Comparison of ENCODE assay signal across 1 cellular context in the genomic region with DNA sequence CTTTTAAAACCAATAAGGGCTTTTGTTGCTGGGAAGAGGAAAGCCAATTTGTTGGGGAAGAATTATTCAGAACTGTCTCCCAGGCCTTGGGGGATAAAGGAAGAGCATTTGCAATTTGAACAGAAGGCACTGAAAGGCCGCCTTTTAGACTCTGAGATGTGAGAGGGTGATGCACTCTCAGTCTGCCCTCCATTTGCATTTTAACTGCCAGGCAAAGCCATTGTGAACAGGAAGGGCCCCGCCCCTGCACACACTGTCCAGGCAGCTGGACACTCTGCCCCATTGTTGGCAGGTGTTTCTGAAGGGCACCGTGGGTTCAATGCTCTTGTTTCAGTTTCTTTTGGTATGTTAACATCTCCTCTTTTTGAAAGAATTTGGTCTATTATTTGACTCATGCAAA.
TF ChIP-seq lines count a peak whose summit lies in the region.

No MANE protein-coding gene starts in this region.

TF ChIP-seq in GM12878, 131 proteins besides CTCF, POLR2A, EP300 and RAD21:
- TF ChIP-seq, protein P1, sequence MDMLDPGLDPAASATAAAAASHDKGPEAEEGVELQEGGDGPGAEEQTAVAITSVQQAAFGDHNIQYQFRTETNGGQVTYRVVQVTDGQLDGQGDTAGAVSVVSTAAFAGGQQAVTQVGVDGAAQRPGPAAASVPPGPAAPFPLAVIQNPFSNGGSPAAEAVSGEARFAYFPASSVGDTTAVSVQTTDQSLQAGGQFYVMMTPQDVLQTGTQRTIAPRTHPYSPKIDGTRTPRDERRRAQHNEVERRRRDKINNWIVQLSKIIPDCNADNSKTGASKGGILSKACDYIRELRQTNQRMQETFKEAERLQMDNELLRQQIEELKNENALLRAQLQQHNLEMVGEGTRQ (IDR thresholded peaks at IDR 0.05; ENCODE audit: borderline replicate concordance, low read depth, low read length), result no peak
- TF ChIP-seq KDM1A (IDR thresholded peaks at IDR 0.05; ENCODE audit: borderline replicate concordance), result no peak
- no peak for TF ChIP-seq NFXL1 (IDR thresholded peaks at IDR 0.05; ENCODE audit: borderline replicate concordance)
- TF ChIP-seq TCF3 (IDR thresholded peaks at IDR 0.05; ENCODE audit: borderline replicate concordance, insufficient read depth, low read depth, low read length), result no peak
- no peak for TF ChIP-seq SP1 (IDR thresholded peaks at IDR 0.05; ENCODE audit: low read depth, low read length)
- TF ChIP-seq JUND (IDR thresholded peaks at IDR 0.05; ENCODE audit: low read depth, low read length), result no peak
- TF ChIP-seq ZNF24 (IDR thresholded peaks at IDR 0.05), result no peak
- TF ChIP-seq IKZF2 (IDR thresholded peaks at IDR 0.05), result no peak
- no peak for TF ChIP-seq MTA2 (IDR thresholded peaks at IDR 0.05; ENCODE audit: low read depth)
